Comparison of ENCODE assay signal across 16 cellular contexts in genomic region chrX:155031657-155032056, GRCh38.
"Had no signal": no experiment of that assay in that cellular context is flagged by ENCODE, and none has a peak within 500 bp of the region (broad histone marks: within the 10 kb centered on the region; RNA-seq: fewer than 3 reads in every experiment).

No MANE protein-coding gene starts in this region.

- H3K9me3 ChIP-seq: lower lobe of right lung, prostate gland, right lobe of liver, suprapubic skin, thyroid gland had no signal

- H3K9ac ChIP-seq: parathyroid adenoma had no signal

- H3K27me3 ChIP-seq: right lobe of liver, suprapubic skin, thyroid gland had no signal

- H3K4me1 ChIP-seq: parathyroid adenoma, prostate gland, right lobe of liver, thyroid gland had no signal

- H3K4me3 ChIP-seq: coronary artery, left ventricle myocardium inferior, lower lobe of right lung, prostate gland, right lobe of liver, skin epidermis, suprapubic skin, thyroid gland had no signal

- H2AFZ ChIP-seq: parathyroid adenoma had no signal

- H3K27ac ChIP-seq: coronary artery, lower lobe of right lung, parathyroid adenoma, prostate gland, right lobe of liver, skin epidermis, suprapubic skin, thyroid gland had no signal

- ATAC-seq: left cardiac atrium; lower lobe of right lung; natural killer cell treated with Interleukin-12 subunit alpha and Interleukin-12 subunit beta and Interleukin-15 and Interleukin-18, amount 100 ng/mL, for 72 hours; right lobe of liver; stimulated activated naive CD8-positive, alpha-beta T cell treated with anti-CD3 and anti-CD28 coated beads, Interleukin-15, Interleukin-2, amounts not matched to agents 100 U/mL and 50 U/mL, for 24 hours had no signal

- H3K36me3 ChIP-seq: prostate gland, right lobe of liver had no signal

- DNase-seq: effector CD4-positive, alpha-beta T cell; immature natural killer cell; kidney; left cardiac atrium; left ventricle myocardium inferior; lower lobe of right lung; retina; right lobe of liver; stimulated activated naive CD8-positive, alpha-beta T cell treated with anti-CD3 and anti-CD28 coated beads, Interleukin-15, Interleukin-2, amounts not matched to agents 100 U/mL and 50 U/mL, for 24 hours; thyroid gland had no signal
